In genomic region chr16:68366062-68366461, GRCh38 we compare ENCODE assay signal across 11 cellular contexts.
"Had no signal": no experiment of that assay in that cellular context is flagged by ENCODE, and none has a peak within 500 bp of the region (broad histone marks: within the 10 kb centered on the region; RNA-seq: fewer than 3 reads in every experiment).

No MANE protein-coding gene starts in this region.

- H3K9me3 Mint-ChIP-seq: activated CD8-positive, alpha-beta T cell treated with anti-CD3 and anti-CD28 coated beads for 36 hours; naive B cell had no signal

- H3K9me3 ChIP-seq: heart left ventricle, neutrophil had no signal

- H3K4me3 ChIP-seq: heart left ventricle had no signal

- H3K36me3 ChIP-seq: heart left ventricle, neutrophil had no signal

- H3K4me3 Mint-ChIP-seq: activated CD8-positive, alpha-beta T cell treated with anti-CD3 and anti-CD28 coated beads for 36 hours; activated naive CD8-positive, alpha-beta T cell had no signal

- H3K27ac ChIP-seq: epithelial cell of prostate, heart left ventricle, neutrophil, parathyroid adenoma had no signal

- ATAC-seq: activated CD8-positive, alpha-beta T cell treated with anti-CD3 and anti-CD28 coated beads for 36 hours; heart left ventricle had no signal

- DNase-seq: activated CD4-positive, alpha-beta T cell treated with anti-CD3 and anti-CD28 coated beads for 4 hours; activated CD8-positive, alpha-beta T cell treated with anti-CD3 and anti-CD28 coated beads for 36 hours; activated effector memory CD4-positive, alpha-beta T cell treated with anti-CD3 and anti-CD28 coated beads, Interleukin-2, amount 50 U/mL, for 16 hours; cortex of kidney; heart left ventricle; naive B cell; stimulated activated CD4-positive, alpha-beta T cell treated with anti-CD3 and anti-CD28 coated beads, Interleukin-1b, Interleukin-23, amount 100 ng/mL, for 48 hours had no signal

- H3K27ac Mint-ChIP-seq: activated CD8-positive, alpha-beta T cell treated with anti-CD3 and anti-CD28 coated beads for 36 hours; activated naive CD8-positive, alpha-beta T cell had no signal

- H3K36me3 Mint-ChIP-seq: activated naive CD8-positive, alpha-beta T cell; naive B cell had no signal
